Comparison of ENCODE assay signal across 22 cellular contexts in genomic region chr13:51920267-51920666, GRCh38. TPM values are rescaled to one million over a fixed set of nuclear protein-coding genes. Genes with fewer than 3 reads are reported as not detected.
DNase-seq lines count a peak whose midpoint lies in the region; ATAC-seq, FAIRE-seq and TF ChIP-seq lines count a peak whose summit lies in the region.
"Had no signal": no experiment of that assay in that cellular context is flagged by ENCODE, and none has a peak within 500 bp of the region (broad histone marks: within the 10 kb centered on the region; RNA-seq: fewer than 3 reads in every experiment).

No MANE protein-coding gene starts in this region.

- no peaks in the 10 kb centered on the region for H3K36me3 Mint-ChIP-seq in natural killer cell treated with Interleukin-12 subunit alpha and Interleukin-12 subunit beta and Interleukin-15 and Interleukin-18, amount 100 ng/mL, for 72 hours
- H3K36me3 Mint-ChIP-seq in natural killer cell (no peaks in the 10 kb centered on the region), endodermal cell (ENCODE audit: low read depth) (peaks cover 4% of the 10 kb centered on the region)
- H3K36me3 Mint-ChIP-seq: IgD-negative memory B cell had no signal

- peaks cover 9 to 17% of the 10 kb centered on the region in 2 donors for H3K27me3 Mint-ChIP-seq in natural killer cell treated with Interleukin-12 subunit alpha and Interleukin-12 subunit beta and Interleukin-15 and Interleukin-18, amount 100 ng/mL, for 72 hours
- H3K27me3 Mint-ChIP-seq in natural killer cell (ENCODE audit: low read depth in 2 of 2), result peaks cover 7 to 14% of the 10 kb centered on the region in 2 donors
- H3K27me3 Mint-ChIP-seq in endodermal cell (ENCODE audit: insufficient read depth), result peaks cover 2% of the 10 kb centered on the region
- H3K27me3 Mint-ChIP-seq: CD4-positive, alpha-beta T cell had no signal

- no peak for ATAC-seq in natural killer cell treated with Interleukin-12 subunit alpha and Interleukin-12 subunit beta and Interleukin-15 and Interleukin-18, amount 100 ng/mL, for 72 hours
- no peak for ATAC-seq in natural killer cell
- no peak for ATAC-seq in HG03457 (IDR thresholded peaks at IDR 0.05; ENCODE audit: unreplicated experiment)
- no peak for ATAC-seq in HG03280 (IDR thresholded peaks at IDR 0.05; ENCODE audit: unreplicated experiment)

- no peak overlapping the region for H3K9ac ChIP-seq in endodermal cell (ENCODE audit: extremely low read depth, low read length, poor library complexity, severe bottlenecking)

- no peak overlapping the region for H3K4me3 Mint-ChIP-seq in natural killer cell treated with Interleukin-12 subunit alpha and Interleukin-12 subunit beta and Interleukin-15 and Interleukin-18, amount 100 ng/mL, for 72 hours
- H3K4me3 Mint-ChIP-seq in natural killer cell, result no peak overlapping the region
- no peak overlapping the region for H3K4me3 Mint-ChIP-seq in endodermal cell
- H3K4me3 Mint-ChIP-seq: CD4-positive, alpha-beta T cell; IgD-negative memory B cell had no signal

- H3K9me3 Mint-ChIP-seq in natural killer cell treated with Interleukin-12 subunit alpha and Interleukin-12 subunit beta and Interleukin-15 and Interleukin-18, amount 100 ng/mL, for 72 hours, result no peaks in the 10 kb centered on the region
- H3K9me3 Mint-ChIP-seq in natural killer cell, result no peaks in the 10 kb centered on the region
- H3K9me3 Mint-ChIP-seq in endodermal cell, result no peaks in the 10 kb centered on the region
- H3K9me3 Mint-ChIP-seq: CD4-positive, alpha-beta T cell; IgD-negative memory B cell had no signal

- WGBS in endodermal cell (ENCODE audit: insufficient coverage in 1 of 2, insufficient read length in 1 of 2), 2 experiments, result 86 to 92% methylated on average over 2 to 3 of the region's 3 CpGs

- peak; percentile 70 for FAIRE-seq in bronchial epithelial cell (lab: Jason Lieb, UNC)
- FAIRE-seq: A204.1, D721Med, G401.6, GM12891, GM19239, H1, HTR-8/SVneo had no signal

- peak; percentile 45 for DNase-seq in natural killer cell treated with Interleukin-12 subunit alpha and Interleukin-12 subunit beta and Interleukin-15 and Interleukin-18, amount 100 ng/mL, for 72 hours (ENCODE audit: low spot score)
- no peak for DNase-seq in natural killer cell
- no peak for DNase-seq in bronchial epithelial cell (ENCODE audit: low read depth)
- peak; percentile 45 for DNase-seq in endodermal cell
- peak; percentile 25 for DNase-seq in posterior vena cava (ENCODE audit: low spot score)
- DNase-seq in cardiac septum (ENCODE audit: low spot score), result no peak
- DNase-seq: AML-193; CD4-positive, alpha-beta T cell had no signal

- H3K27ac ChIP-seq in endodermal cell (ENCODE audit: low read depth, low read length), result no peak overlapping the region
- H3K27ac ChIP-seq: C4-2B had no signal

- intact Hi-C loops in natural killer cell (cut with micrococcal nuclease), result no loop called here
- intact Hi-C loops in posterior vena cava (cut with DNase I), result no loop called here
- intact Hi-C loops in cardiac septum (cut with DNase I), result no loop called here

- H3K4me1 Mint-ChIP-seq in natural killer cell treated with Interleukin-12 subunit alpha and Interleukin-12 subunit beta and Interleukin-15 and Interleukin-18, amount 100 ng/mL, for 72 hours (ENCODE audit: low read depth in 2 of 2), result no peaks in the 10 kb centered on the region
- H3K4me1 Mint-ChIP-seq in natural killer cell (no peaks in the 10 kb centered on the region), endodermal cell (peaks cover 4% of the 10 kb centered on the region)

- peaks cover 4% of the 10 kb centered on the region for H3K4me1 ChIP-seq in endodermal cell (ENCODE audit: control insufficient read depth, insufficient read depth, low read length)
- H3K4me1 ChIP-seq: Caco-2, HAP-1 had no signal

- H3K36me3 ChIP-seq in bronchial epithelial cell (ENCODE audit: control insufficient read depth, insufficient read depth, low read length), result no peaks in the 10 kb centered on the region
- no peaks in the 10 kb centered on the region for H3K36me3 ChIP-seq in endodermal cell (ENCODE audit: control insufficient read depth, insufficient read depth, low read length)
- H3K36me3 ChIP-seq: HAP-1 had no signal

- H3K27ac Mint-ChIP-seq in natural killer cell treated with Interleukin-12 subunit alpha and Interleukin-12 subunit beta and Interleukin-15 and Interleukin-18, amount 100 ng/mL, for 72 hours, result no peak overlapping the region
- no peak overlapping the region for H3K27ac Mint-ChIP-seq in natural killer cell
- H3K27ac Mint-ChIP-seq in endodermal cell, result no peak overlapping the region
- H3K27ac Mint-ChIP-seq: CD4-positive, alpha-beta T cell; IgD-negative memory B cell had no signal

- H3K4me3 ChIP-seq in bronchial epithelial cell (ENCODE audit: low read depth, low read length) (no peak overlapping the region), endodermal cell (ENCODE audit: low read length) (no peak overlapping the region)
- H3K4me3 ChIP-seq: HAP-1 had no signal

- H3K27me3 ChIP-seq in bronchial epithelial cell (ENCODE audit: control insufficient read depth, insufficient read depth, low read length) (peaks cover 6% of the 10 kb centered on the region), endodermal cell (ENCODE audit: control insufficient read depth, insufficient read depth, low read length, poor library complexity, severe bottlenecking) (no peaks in the 10 kb centered on the region)

- H3K9me3 ChIP-seq in endodermal cell (ENCODE audit: control insufficient read depth, low read length), result no peaks in the 10 kb centered on the region
- H3K9me3 ChIP-seq: Caco-2, HAP-1 had no signal

- TF ChIP-seq CTCF in natural killer cell (IDR thresholded peaks at IDR 0.05) (no peak), bronchial epithelial cell (IDR thresholded peaks at IDR 0.05; ENCODE audit: insufficient read depth, low read length, severe bottlenecking) (no peak), endodermal cell (conservative IDR thresholded peaks at IDR 0.05) (no peak)

RNA-seq across cellular contexts. Expression of gene CCDC70, which starts 58.5 kb away (rescaled TPM):
- not detected for total RNA-seq in natural killer cell treated with Interleukin-12 subunit alpha and Interleukin-12 subunit beta and Interleukin-15 and Interleukin-18, amount 100 ng/mL, for 72 hours
- not detected for total RNA-seq in natural killer cell
- total RNA-seq in bronchial epithelial cell, result not detected in 2 replicates
- total RNA-seq in endodermal cell, result not detected
- polyA plus RNA-seq in endodermal cell (2013, experiment 1 of 2), result not detected
- polyA plus RNA-seq in endodermal cell (2013, experiment 2 of 2), result not detected
- not detected for total RNA-seq in posterior vena cava
- total RNA-seq in cardiac septum, result not detected
- total RNA-seq: Caco-2; CD4-positive, alpha-beta T cell; H1 had no signal
- polyA plus RNA-seq: BJ, H1, IgD-negative memory B cell had no signal

Comparison
In these comparisons a context has a peak if more than half of its experiments do, and no peak if none do; other contexts are left out.
1. DNase-seq: peak in natural killer cell treated with Interleukin-12 subunit alpha and Interleukin-12 subunit beta and Interleukin-15 and Interleukin-18, amount 100 ng/mL, for 72 hours (single experiment), endodermal cell (single experiment) and posterior vena cava (single experiment); none in natural killer cell (single experiment), bronchial epithelial cell (single experiment) and cardiac septum (single experiment).